8 cellular contexts compared by ENCODE assay signal in the genomic region with DNA sequence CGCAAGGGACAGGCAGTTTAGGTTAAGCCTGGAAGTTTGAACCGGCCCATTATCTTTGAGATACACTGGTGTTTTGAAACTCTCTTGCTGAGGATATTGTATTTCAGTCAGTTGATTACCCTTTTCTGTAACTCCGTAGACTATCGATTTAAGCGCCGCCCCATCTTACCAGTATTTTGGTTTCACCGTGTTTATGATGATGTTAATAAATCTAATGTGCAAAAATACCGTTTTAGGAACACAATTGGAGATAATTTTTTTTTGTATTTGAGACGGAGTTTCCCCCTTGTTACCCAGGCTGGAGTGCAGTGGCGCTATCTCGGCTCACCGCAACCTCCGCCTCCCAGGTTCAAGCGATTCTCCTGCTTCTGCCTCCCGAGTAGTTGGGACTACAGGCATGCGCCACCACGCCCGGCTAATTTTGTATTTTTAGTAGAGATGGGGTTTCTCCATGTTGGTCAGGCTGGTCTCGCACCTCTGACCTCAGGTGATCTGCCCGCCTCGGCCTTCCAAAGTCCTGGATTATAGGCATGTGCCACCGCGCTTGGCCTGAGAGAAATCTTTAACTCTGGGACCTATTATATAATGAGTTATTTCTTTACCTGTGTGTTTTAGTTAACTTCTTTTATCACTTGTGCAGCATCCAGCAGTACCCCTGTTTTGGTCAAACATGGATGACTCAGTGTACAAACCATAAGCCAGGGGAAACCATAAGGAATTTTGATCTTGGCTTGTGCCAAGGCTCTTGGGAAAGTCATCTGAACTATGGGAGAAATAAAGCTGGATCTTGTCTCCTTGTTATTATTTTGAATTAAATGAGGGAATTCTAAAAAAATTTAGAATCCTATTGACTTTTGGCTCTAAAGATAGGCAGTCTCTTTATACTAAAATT. TPM values are rescaled to one million over a fixed set of nuclear protein-coding genes. Genes with fewer than 3 reads are reported as not detected.
DNase-seq lines count a peak whose midpoint lies in the region; ATAC-seq and TF ChIP-seq lines count a peak whose summit lies in the region.

No MANE protein-coding gene starts in this region.

- H3K9me3 Mint-ChIP-seq in naive B cell = no peaks in the 10 kb centered on the region

- H3K4me3 ChIP-seq in GM12865 (ENCODE audit: low read depth, low read length) (peak overlapping the region; percentile 88), OCI-LY7 (ENCODE audit: low read depth, low read length, poor library complexity, severe bottlenecking) (peak overlapping the region; percentile 92), duodenal mucosa (ENCODE audit: low read depth in 1 of 2, low read length in 2 of 2) (peak overlapping the region; percentile 80 to 97)

- H3K4me2 ChIP-seq in OCI-LY7 (ENCODE audit: low read length) = peak overlapping the region; percentile 94

- ATAC-seq in naive B cell (ENCODE audit: low read depth in 2 of 2) (no peak), GM18861 (IDR thresholded peaks at IDR 0.05; ENCODE audit: unreplicated experiment) (no peak), HG03460 (IDR thresholded peaks at IDR 0.05; ENCODE audit: unreplicated experiment) (no peak), HG03039 (IDR thresholded peaks at IDR 0.05; ENCODE audit: unreplicated experiment) (no peak)

- peak overlapping the region; percentile 95 to 98 (median 97) for H3K27ac Mint-ChIP-seq in naive B cell

- H2AFZ ChIP-seq in OCI-LY7 (ENCODE audit: low read length) = no peak overlapping the region

- H3K79me2 ChIP-seq in OCI-LY7 (ENCODE audit: insufficient read depth, low read depth, low read length) = peaks cover 56% of the 10 kb centered on the region

- H3K36me3 ChIP-seq in OCI-LY7 (ENCODE audit: insufficient read depth, low read length) = peaks cover 9% of the 10 kb centered on the region
- H3K36me3 ChIP-seq in duodenal mucosa (ENCODE audit: control insufficient read depth in 1 of 2, insufficient read depth in 2 of 2, low read length in 2 of 2) = peaks cover 0 to 6% of the 10 kb centered on the region in 2 donors

- no peak for TF ChIP-seq CTCF in GM12865 (IDR thresholded peaks at IDR 0.05; ENCODE audit: insufficient read depth, low read depth, low read length, missing control alignments)
- TF ChIP-seq CTCF in OCI-LY7 (conservative IDR thresholded peaks at IDR 0.05; ENCODE audit: low read length) = no peak

- peaks cover 0 to 7% of the 10 kb centered on the region in 2 donors for H3K36me3 Mint-ChIP-seq in naive B cell

- peaks cover 24 to 45% (median 40%) of the 10 kb centered on the region in 3 donors for H3K4me1 Mint-ChIP-seq in naive B cell

- no peaks in the 10 kb centered on the region for H3K27me3 ChIP-seq in duodenal mucosa (ENCODE audit: control insufficient read depth in 1 of 2, insufficient read depth in 2 of 2, low read length in 2 of 2)

- DNase-seq in GM12865 (ENCODE audit: low read depth) (no peak), OCI-LY7 (ENCODE audit: low spot score) (no peak), naive B cell (no peak), SK-N-DZ (ENCODE audit: low spot score) (no peak)

- peaks cover 12% of the 10 kb centered on the region; the same call in 1 of the 2 replicates for H4K20me1 ChIP-seq in OCI-LY7 (ENCODE audit: insufficient read depth, low read length)

- CTCF ChIA-PET in OCI-LY7 (lab: Charles Lee; ENCODE audit: unreplicated experiment) = no interaction called here

- H3K27ac ChIP-seq in OCI-LY7 (ENCODE audit: low read depth, low read length, poor library complexity, severe bottlenecking) (peak overlapping the region; percentile 36), duodenal mucosa (ENCODE audit: low read depth, low read length) (peak overlapping the region; percentile 98)

- H3K9me2 ChIP-seq in OCI-LY7 (ENCODE audit: insufficient read depth, low read length) = no peaks in the 10 kb centered on the region

- intact Hi-C loops in OCI-LY7 (cut with micrococcal nuclease; ENCODE audit: unreplicated experiment) = loop anchor here (5.0 kb wide), 3 partner anchors 69 to 381 kb away; a partner anchor contains a TSS

- peak overlapping the region; percentile 78 to 95 for H3K9ac ChIP-seq in duodenal mucosa (ENCODE audit: low read depth in 1 of 2, low read length in 2 of 2)

- BruUV-seq in OCI-LY7 (replicated peaks; lab: Mats Ljungman, UMichigan) = TSS peak; percentile 66

- no peaks in the 10 kb centered on the region for H3K27me3 Mint-ChIP-seq in naive B cell

- POLR2A ChIA-PET in OCI-LY7 (lab: Charles Lee) = interaction anchor here (1.1 kb wide), 1 partner anchor 21 kb away, joined by 7 read pairs; no protein-coding TSS in a partner anchor

- peak overlapping the region; percentile 92 to 98 (median 94) for H3K4me3 Mint-ChIP-seq in naive B cell

- H3K4me1 ChIP-seq in OCI-LY7 (ENCODE audit: insufficient read depth, low read length, poor library complexity, severe bottlenecking) (peaks cover 19% of the 10 kb centered on the region), duodenal mucosa (ENCODE audit: control insufficient read depth in 1 of 2, insufficient read depth in 2 of 2, low read length in 2 of 2) (peaks cover 15 to 17% of the 10 kb centered on the region in 2 donors)

- H3K9me3 ChIP-seq in OCI-LY7 (ENCODE audit: low read length) = no peaks in the 10 kb centered on the region
- H3K9me3 ChIP-seq in duodenal mucosa (ENCODE audit: control insufficient read depth in 1 of 2, low read length in 2 of 2) = no peaks in the 10 kb centered on the region

RNA-seq across cellular contexts. Expression of a gene that starts 23.7 kb away (rescaled TPM):
- total RNA-seq in OCI-LY7 (2014; rRNA removed; shearing (Covaris generic)) = 14.5 and 16.7 TPM in 2 replicates
- 17.0 and 18.3 TPM in 2 replicates for total RNA-seq in OCI-LY7 (2022)
- polyA plus RNA-seq in naive B cell (ENCODE audit: low read depth in 6 of 6) = 10 to 100 TPM in 2 of 6 donors, 1 to 10 TPM in 4; 4.5 to 15.0 (median 9.3) TPM
- polyA plus RNA-seq in SK-N-DZ (2014; cell fraction: cytosol; rRNA removed) = 19.0 and 21.8 TPM in 2 replicates
- 10.6 and 10.9 TPM in 2 replicates for polyA plus RNA-seq in SK-N-DZ (2014; cell fraction: nucleus; rRNA removed)
